ENCODE assay signal across 1 cellular context in genomic region chr5:177455661-177456590, GRCh38.
TF ChIP-seq lines count a peak whose summit lies in the region.

No MANE protein-coding gene starts in this region.

TF ChIP-seq in K562, 482 proteins besides CTCF, POLR2A, EP300 and RAD21 (continued from another document and continues in another):
- TF ChIP-seq THAP12 (CRISPR knock-in tag; IDR thresholded peaks at IDR 0.05) = peak; percentile 61; the same call in 1 of the 2 replicates
- no peak for TF ChIP-seq TRIM28 (IDR thresholded peaks at IDR 0.05)
- TF ChIP-seq PHF20 (IDR thresholded peaks at IDR 0.05; ENCODE audit: partially characterized antibody) = peak; percentile 22
- 0 out of 2 replicates have a peak, but pooled peaks have one; percentile 28 for TF ChIP-seq NKRF (IDR thresholded peaks at IDR 0.05; ENCODE audit: borderline replicate concordance)
- TF ChIP-seq HCFC1 (IDR thresholded peaks at IDR 0.05; ENCODE audit: low read depth, low read length) = peak; percentile 29; the same call in 1 of the 2 replicates
- TF ChIP-seq AFF4 (CRISPR knock-in tag; IDR thresholded peaks at IDR 0.05) = 0 out of 2 replicates have a peak, but pooled peaks have one; percentile 82
- TF ChIP-seq JUN (IDR thresholded peaks at IDR 0.05; ENCODE audit: borderline replicate concordance, low read depth, low read length) = 0 out of 2 replicates have a peak, but pooled peaks have one; percentile 17
- TF ChIP-seq JUN (CRISPR knock-in tag; IDR thresholded peaks at IDR 0.05; ENCODE audit: borderline replicate concordance) = no peak
- no peak for TF ChIP-seq CBFA2T2 (conservative IDR thresholded peaks at IDR 0.05)
- TF ChIP-seq RBM34 (IDR thresholded peaks at IDR 0.05; ENCODE audit: borderline replicate concordance, insufficient read depth, low read length) = 0 out of 2 replicates have a peak, but pooled peaks have one; percentile 68
- peak; percentile 37; the same call in 1 of the 2 replicates for TF ChIP-seq TEAD4 (IDR thresholded peaks at IDR 0.05; ENCODE audit: low read length)
- no peak for TF ChIP-seq TEAD4 (CRISPR knock-in tag; IDR thresholded peaks at IDR 0.05; ENCODE audit: borderline replicate concordance)
- TF ChIP-seq ZSCAN29 (IDR thresholded peaks at IDR 0.05) = no peak
- no peak for TF ChIP-seq CEBPG (CRISPR knock-in tag; IDR thresholded peaks at IDR 0.05)
- no peak for TF ChIP-seq CEBPG (tag; conservative IDR thresholded peaks at IDR 0.05 in 1 of 2, IDR thresholded peaks at IDR 0.05 in 1 of 2)
- no peak for TF ChIP-seq DDX20 (tag; IDR thresholded peaks at IDR 0.05; ENCODE audit: low read depth)
- TF ChIP-seq FUS (optimal IDR thresholded peaks at IDR 0.05; ENCODE audit: low read depth, low read length) = peak; percentile 0
- peak; percentile 67 for TF ChIP-seq SMC3 (conservative IDR thresholded peaks at IDR 0.05; ENCODE audit: insufficient read depth, low read depth, low read length)
- peak; percentile 47 for TF ChIP-seq TFAP4 (CRISPR knock-in tag; IDR thresholded peaks at IDR 0.05; ENCODE audit: borderline replicate concordance)
- no peak for TF ChIP-seq HDGF (IDR thresholded peaks at IDR 0.05)
- TF ChIP-seq IFI16 (CRISPR knock-in tag; IDR thresholded peaks at IDR 0.05) = no peak
- TF ChIP-seq ELK1 (CRISPR knock-in tag; IDR thresholded peaks at IDR 0.05) = no peak
- TF ChIP-seq HEY1 (CRISPR knock-in tag; IDR thresholded peaks at IDR 0.05; ENCODE audit: borderline replicate concordance) = no peak
- TF ChIP-seq MEIS2 (IDR thresholded peaks at IDR 0.05; ENCODE audit: partially characterized antibody) = no peak
- peak; percentile 54 for TF ChIP-seq KDM5B (IDR thresholded peaks at IDR 0.05; ENCODE audit: insufficient replicate concordance, low read depth, low read length)
- TF ChIP-seq CHAMP1 (IDR thresholded peaks at IDR 0.05) = no peak
- TF ChIP-seq HDAC1 (IDR thresholded peaks at IDR 0.05) = peak in 1 of 2 experiments; percentile 20; a peak in 1 of 4 replicates
- peak in 1 of 2 experiments; percentile 36; a peak in 1 of 4 replicates for TF ChIP-seq RCOR1 (IDR thresholded peaks at IDR 0.05; ENCODE audit: borderline replicate concordance in 1 of 2, low read depth in 2 of 2, low read length in 2 of 2)
- no peak for TF ChIP-seq STAT5A (IDR thresholded peaks at IDR 0.05; ENCODE audit: borderline replicate concordance, low read length)
- no peak for TF ChIP-seq RBM15 (IDR thresholded peaks at IDR 0.05; ENCODE audit: insufficient read depth, low read length)
- peak; percentile 78 for TF ChIP-seq RBFOX2 (IDR thresholded peaks at IDR 0.05; ENCODE audit: low read depth, low read length)
- peak; percentile 2 for TF ChIP-seq RBM22 (IDR thresholded peaks at IDR 0.05; ENCODE audit: low read depth, low read length, poor library complexity, severe bottlenecking)
- TF ChIP-seq JUND (IDR thresholded peaks at IDR 0.05; ENCODE audit: borderline replicate concordance, low read depth, low read length) = peak; percentile 11; the same call in 1 of the 2 replicates
- 0 out of 3 replicates have a peak, but pooled peaks have one; percentile 1 for TF ChIP-seq JUND (tag; IDR thresholded peaks at IDR 0.05; ENCODE audit: borderline replicate concordance, low read depth, low read length)
- TF ChIP-seq GTF3C2 (IDR thresholded peaks at IDR 0.05; ENCODE audit: borderline replicate concordance, extremely low read depth, insufficient read length) = no peak
- TF ChIP-seq SAP30 (IDR thresholded peaks at IDR 0.05; ENCODE audit: borderline replicate concordance, insufficient read depth, low read depth, low read length, poor library complexity, severe bottlenecking) = peak; percentile 15
- TF ChIP-seq ZNF507 (tag; conservative IDR thresholded peaks at IDR 0.05) = no peak
- no peak for TF ChIP-seq POLR2H (tag; IDR thresholded peaks at IDR 0.05; ENCODE audit: low read depth)
- no peak for TF ChIP-seq ATF6 (CRISPR knock-in tag; IDR thresholded peaks at IDR 0.05)
- TF ChIP-seq ZNF449 (CRISPR knock-in tag; IDR thresholded peaks at IDR 0.05) = no peak
- TF ChIP-seq ZEB2 (IDR thresholded peaks at IDR 0.05) = no peak
- TF ChIP-seq ZNF384 (IDR thresholded peaks at IDR 0.05; ENCODE audit: low read depth, low read length) = 0 out of 2 replicates have a peak, but pooled peaks have one; percentile 27
- peak; percentile 87; the same call in 1 of the 2 replicates for TF ChIP-seq ZNF830 (CRISPR knock-in tag; IDR thresholded peaks at IDR 0.05)
